In the genomic region with DNA sequence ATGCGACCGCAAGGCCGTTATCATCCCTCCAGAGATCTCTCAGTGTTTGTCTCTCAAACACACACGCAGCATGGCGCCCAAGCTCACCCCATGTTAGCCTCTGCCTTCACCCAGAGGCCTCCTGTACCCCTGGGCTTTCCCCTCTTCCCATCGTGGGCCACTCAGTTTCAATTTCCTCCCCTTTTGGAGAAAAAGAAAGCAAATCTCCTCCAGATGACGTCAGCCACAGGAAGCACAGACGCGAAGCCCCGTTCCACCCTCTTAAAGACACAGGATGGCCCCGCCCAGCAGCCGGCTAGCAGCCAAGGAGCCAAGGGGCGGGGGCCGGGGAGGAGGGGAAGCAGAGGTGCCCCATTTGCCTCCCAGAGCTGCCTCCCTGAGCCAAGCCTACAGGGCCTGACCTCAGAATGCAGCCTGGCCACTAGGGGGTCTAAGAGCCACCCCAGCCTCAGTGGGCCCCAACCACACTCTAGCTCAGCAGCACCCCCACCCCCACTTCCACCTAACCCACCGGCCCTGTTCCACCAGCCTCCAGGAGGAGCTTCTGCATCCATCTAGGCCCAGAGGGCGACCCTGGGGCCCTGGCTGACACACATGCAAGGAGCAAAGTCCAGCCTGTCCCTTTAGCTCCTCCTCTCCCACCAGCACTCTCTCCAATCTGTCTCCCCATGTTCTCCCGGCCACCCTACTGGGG, we compare ENCODE assay signal across 8 cellular contexts. TPM values are rescaled to one million over a fixed set of nuclear protein-coding genes. Genes with fewer than 3 reads are reported as not detected.
A peak's percentile ranks its signal among the peaks of the same experiment; 100 is the strongest.
DNase-seq lines count a peak whose midpoint lies in the region; ATAC-seq, FAIRE-seq and TF ChIP-seq lines count a peak whose summit lies in the region.

No MANE protein-coding gene starts in this region.

- ATAC-seq in HG02763 (IDR thresholded peaks at IDR 0.05; ENCODE audit: unreplicated experiment) (peak; percentile 81), aorta (ENCODE audit: low FRiP score) (peak; percentile 94)

- peak overlapping the region; percentile 94 for H3K4me2 ChIP-seq in hepatocyte

- intact Hi-C loops in ascending aorta (cut with DNase I) (loop anchor here (1.0 to 10.0 kb wide), 3 partner anchors 27 to 162 kb away; partner anchors contain the start of genes ATRIP, SHISA5 and SLC26A6), aorta (cut with DNase I) (loop anchor here in 1 of 2 donors (1.0 kb wide), 1 partner anchor 31 kb away; the partner anchor contains the start of gene SHISA5)

- peak; percentile 85 for TF ChIP-seq POLR2A in GM12892 (IDR thresholded peaks at IDR 0.05; ENCODE audit: low read depth, low read length)

- peak overlapping the region; percentile 96 to 98 for H3K27ac ChIP-seq in ascending aorta
- peak overlapping the region; percentile 97 for H3K27ac ChIP-seq in hepatocyte
- peak overlapping the region; percentile 91 for H3K27ac ChIP-seq in rectal smooth muscle tissue (ENCODE audit: low read depth, low read length)
- peak overlapping the region; percentile 71 to 99 for H3K27ac ChIP-seq in aorta (ENCODE audit: low read depth in 1 of 2, low read length in 2 of 2)

- peaks cover 39% of the 10 kb centered on the region for H3K79me2 ChIP-seq in hepatocyte

- peak overlapping the region; percentile 66 for H3K9ac ChIP-seq in rectal smooth muscle tissue (ENCODE audit: low read length)

- DNase-seq in GM12892 (ENCODE audit: insufficient read length) (peak; percentile 88), NCI-H128 (lab: John Stamatoyannopoulos, UW; ENCODE audit: unreplicated experiment) (peak; percentile 27), ascending aorta (ENCODE audit: low spot score in 2 of 2) (peak; percentile 84 to 97), hepatocyte (ENCODE audit: low spot score) (peak; percentile 98), aorta (peak; percentile 96)
- peak; percentile 96 for DNase-seq in T-helper 2 cell treated with Interferon-gamma antibody and Interleukin-4, amounts not matched to agents 5 μg/mL and 100 μg/mL, for 36 hours (ENCODE audit: low spot score)

- WGBS in hepatocyte (ENCODE audit: low lambda C conversion rate, missing lambda C conversion rate), result 3% methylated on average over 15 of the region's 17 CpGs
- WGBS in aorta, 2 donors, result 3% methylated on average over 17 of the region's 17 CpGs

- no peaks in the 10 kb centered on the region for H3K9me3 Mint-ChIP-seq in T-helper 2 cell treated with Interferon-gamma antibody and Interleukin-4, amounts not matched to agents 5 μg/mL and 100 μg/mL, for 36 hours

- no peaks in the 10 kb centered on the region for H3K27me3 Mint-ChIP-seq in T-helper 2 cell treated with Interferon-gamma antibody and Interleukin-4, amounts not matched to agents 5 μg/mL and 100 μg/mL, for 36 hours (ENCODE audit: low read depth)

- H3K4me1 ChIP-seq in ascending aorta (peaks cover 4 to 33% of the 10 kb centered on the region in 2 donors), hepatocyte (ENCODE audit: insufficient read depth) (peaks cover 33% of the 10 kb centered on the region), rectal smooth muscle tissue (ENCODE audit: control insufficient read depth, insufficient read depth, low read length) (peaks cover 13% of the 10 kb centered on the region), aorta (ENCODE audit: control insufficient read depth in 1 of 2, insufficient read depth in 2 of 2, low read length in 2 of 2) (no peaks in the 10 kb centered on the region)

- H3K4me3 Mint-ChIP-seq in T-helper 2 cell treated with Interferon-gamma antibody and Interleukin-4, amounts not matched to agents 5 μg/mL and 100 μg/mL, for 36 hours, result peak overlapping the region; percentile 95

- H3K4me1 Mint-ChIP-seq in T-helper 2 cell treated with Interferon-gamma antibody and Interleukin-4, amounts not matched to agents 5 μg/mL and 100 μg/mL, for 36 hours (ENCODE audit: low read depth), result peaks cover 48% of the 10 kb centered on the region

- peak overlapping the region; percentile 60 to 78 for H3K4me3 ChIP-seq in ascending aorta
- peak overlapping the region; percentile 35 for H3K4me3 ChIP-seq in hepatocyte
- peak overlapping the region; percentile 75 for H3K4me3 ChIP-seq in rectal smooth muscle tissue (ENCODE audit: low read length)
- H3K4me3 ChIP-seq in aorta (ENCODE audit: low read length in 2 of 2), result peak overlapping the region; percentile 77 to 96

- H3K27me3 ChIP-seq in ascending aorta (no peaks in the 10 kb centered on the region), hepatocyte (no peaks in the 10 kb centered on the region), rectal smooth muscle tissue (ENCODE audit: control insufficient read depth, insufficient read depth, low read length) (no peaks in the 10 kb centered on the region), aorta (ENCODE audit: control insufficient read depth in 1 of 2, insufficient read depth in 2 of 2, low read length in 1 of 2) (no peaks in the 10 kb centered on the region)

- H2AFZ ChIP-seq in hepatocyte, result peak overlapping the region; percentile 58

- peak; percentile 100 for FAIRE-seq in GM12892 (lab: Jason Lieb, UNC)

- no peaks in the 10 kb centered on the region for H4K20me1 ChIP-seq in hepatocyte (ENCODE audit: insufficient read depth, poor library complexity, severe bottlenecking)

- H3K9me2 ChIP-seq in hepatocyte (replicated peaks; ENCODE audit: insufficient read depth), result no peaks in the 10 kb centered on the region

- H3K36me3 ChIP-seq in ascending aorta (peaks cover 12 to 23% of the 10 kb centered on the region in 2 donors), hepatocyte (replicated peaks; ENCODE audit: insufficient read depth, low read depth) (no peaks in the 10 kb centered on the region), rectal smooth muscle tissue (ENCODE audit: control insufficient read depth, insufficient read depth, low read length) (peaks cover 14% of the 10 kb centered on the region), aorta (ENCODE audit: control insufficient read depth in 1 of 2, insufficient read depth in 2 of 2, low read length in 1 of 2) (no peaks in the 10 kb centered on the region)

- H3K27ac Mint-ChIP-seq in T-helper 2 cell treated with Interferon-gamma antibody and Interleukin-4, amounts not matched to agents 5 μg/mL and 100 μg/mL, for 36 hours, result peak overlapping the region; percentile 99

- H3K36me3 Mint-ChIP-seq in T-helper 2 cell treated with Interferon-gamma antibody and Interleukin-4, amounts not matched to agents 5 μg/mL and 100 μg/mL, for 36 hours (ENCODE audit: low read depth), result peaks cover 27% of the 10 kb centered on the region

- H3K9me3 ChIP-seq in ascending aorta (no peaks in the 10 kb centered on the region), hepatocyte (ENCODE audit: low read depth) (no peaks in the 10 kb centered on the region), aorta (ENCODE audit: control insufficient read depth, low read length) (no peaks in the 10 kb centered on the region)

- TF ChIP-seq CTCF in ascending aorta (IDR thresholded peaks at IDR 0.05) (peak in 1 of 3 experiments; percentile 43), hepatocyte (IDR thresholded peaks at IDR 0.05; ENCODE audit: poor library complexity) (peak; percentile 44)

RNA-seq across cellular contexts. Expression of gene ATRIP, which starts 26.5 kb away (rescaled TPM):
- polyA plus RNA-seq in GM12892 (2012; ENCODE audit: missing spikeins), result 7.4 TPM
- 9.0 TPM for total RNA-seq in ascending aorta
- total RNA-seq in hepatocyte, result 4.5 and 4.9 TPM in 2 replicates
- polyA plus RNA-seq in hepatocyte, result 4.3 and 6.7 TPM in 2 replicates
- 1 to 10 TPM; 5.0 to 6.3 TPM for total RNA-seq in aorta
- 1 to 10 TPM; 4.0 to 7.5 TPM for polyA plus RNA-seq in aorta

RNA-seq across cellular contexts. Expression of gene SHISA5, which starts 30.9 kb away (rescaled TPM):
- polyA plus RNA-seq in GM12892 (2012; ENCODE audit: missing spikeins), result 32.9 TPM
- 218 TPM for total RNA-seq in ascending aorta
- total RNA-seq in hepatocyte, result 172 and 192 TPM in 2 replicates
- polyA plus RNA-seq in hepatocyte, result 369 TPM in 2 replicates
- total RNA-seq in aorta, result 100 to 1,000 TPM; 170 to 183 TPM
- polyA plus RNA-seq in aorta, result 100 to 1,000 TPM in 1 of 2 donors, 10 to 100 TPM in 1; 64.2 to 113 TPM

RNA-seq across cellular contexts. Expression of gene TMA7, which starts 33.0 kb away (rescaled TPM):
- polyA plus RNA-seq in GM12892 (2012; ENCODE audit: missing spikeins), result 652 TPM
- 142 TPM for total RNA-seq in ascending aorta
- 345 and 381 TPM in 2 replicates for total RNA-seq in hepatocyte
- polyA plus RNA-seq in hepatocyte, result 503 and 581 TPM in 2 replicates
- 100 to 1,000 TPM; 114 to 128 TPM for total RNA-seq in aorta
- polyA plus RNA-seq in aorta, result 100 to 1,000 TPM; 302 to 686 TPM

RNA-seq across cellular contexts. Expression of gene CCDC51, which starts 33.2 kb away (rescaled TPM):
- polyA plus RNA-seq in GM12892 (2012; ENCODE audit: missing spikeins), result 22.8 TPM
- total RNA-seq in ascending aorta (19.3 TPM), hepatocyte (28.1 and 30.4 TPM in 2 replicates), aorta (1 to 10 TPM; 6.4 to 6.7 TPM)
- polyA plus RNA-seq in hepatocyte (30.8 and 32.0 TPM in 2 replicates), aorta (10 to 100 TPM in 1 of 2 donors, 1 to 10 TPM in 1; 9.5 to 12.7 TPM)

RNA-seq across cellular contexts. Expression of gene PLXNB1, which starts 43.2 kb away (rescaled TPM):
- polyA plus RNA-seq in GM12892 (2012; ENCODE audit: missing spikeins), result 10.3 TPM
- total RNA-seq in ascending aorta (160 TPM), hepatocyte (73.2 and 74.5 TPM in 2 replicates), aorta (100 to 1,000 TPM in 1 of 2 donors, 10 to 100 TPM in 1; 69.9 to 115 TPM)
- polyA plus RNA-seq in hepatocyte (71.3 and 79.0 TPM in 2 replicates), aorta (100 to 1,000 TPM in 1 of 2 donors, 10 to 100 TPM in 1; 26.3 to 235 TPM)

Comparison
In these comparisons a context has a peak if more than half of its experiments do, and no peak if none do; other contexts are left out.
1. Peak in every context shown above with its lines: DNase-seq, ATAC-seq, H3K4me3 ChIP-seq and H3K27ac ChIP-seq.
2. DNase-seq: peak in every context shown above with its lines; median percentile 98 in hepatocyte; 96 in T-helper 2 cell treated with Interferon-gamma antibody and Interleukin-4, amounts not matched to agents 5 μg/mL and 100 μg/mL, for 36 hours; 96 in aorta; 90 in ascending aorta; 88 in GM12892; 27 in NCI-H128.
3. H3K4me3 ChIP-seq: peak in every context shown above with its lines; median percentile 86 in aorta; 75 in rectal smooth muscle tissue; 69 in ascending aorta; 35 in hepatocyte.